Comparison of ENCODE assay signal across 17 cellular contexts in the genomic region with DNA sequence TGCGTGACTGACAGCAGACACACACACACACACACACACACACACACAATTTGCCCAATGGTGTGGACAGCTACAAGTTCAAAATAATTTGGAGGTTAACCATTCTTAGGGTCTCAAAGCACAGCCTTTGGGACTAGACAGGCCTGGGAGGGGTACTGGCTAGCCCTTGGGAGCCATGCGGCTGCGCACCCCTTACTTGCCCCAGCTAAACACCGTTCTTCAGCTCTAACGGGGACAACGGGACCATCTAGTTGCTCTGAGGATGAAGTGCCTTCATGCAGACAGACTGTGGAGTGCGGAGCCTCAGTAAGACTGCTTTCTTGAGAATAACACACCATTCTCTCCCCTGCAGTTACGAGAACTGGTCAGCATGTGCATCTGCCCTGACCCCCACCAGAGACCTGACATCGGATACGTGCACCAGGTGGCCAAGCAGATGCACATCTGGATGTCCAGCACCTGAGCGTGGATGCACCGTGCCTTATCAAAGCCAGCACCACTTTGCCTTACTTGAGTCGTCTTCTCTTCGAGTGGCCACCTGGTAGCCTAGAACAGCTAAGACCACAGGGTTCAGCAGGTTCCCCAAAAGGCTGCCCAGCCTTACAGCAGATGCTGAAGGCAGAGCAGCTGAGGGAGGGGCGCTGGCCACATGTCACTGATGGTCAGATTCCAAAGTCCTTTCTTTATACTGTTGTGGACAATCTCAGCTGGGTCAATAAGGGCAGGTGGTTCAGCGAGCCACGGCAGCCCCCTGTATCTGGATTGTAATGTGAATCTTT.
DNase-seq lines count a peak whose midpoint lies in the region; ATAC-seq and TF ChIP-seq lines count a peak whose summit lies in the region.
"Had no signal": no experiment of that assay in that cellular context is flagged by ENCODE, and none has a peak within 500 bp of the region (broad histone marks: within the 10 kb centered on the region; RNA-seq: fewer than 3 reads in every experiment).

No MANE protein-coding gene starts in this region.

- H3K27me3 Mint-ChIP-seq in activated CD4-positive, alpha-beta T cell treated with anti-CD3 and anti-CD28 coated beads, Interleukin-2, amount 10 ng/mL, durations not matched to agents 7 days and 5 days: no peaks in the 10 kb centered on the region
- H3K27me3 Mint-ChIP-seq: activated CD8-positive, alpha-beta T cell treated with anti-CD3 and anti-CD28 coated beads for 36 hours; naive thymus-derived CD4-positive, alpha-beta T cell had no signal

- no peaks in the 10 kb centered on the region for H3K9me3 ChIP-seq in effector memory CD4-positive, alpha-beta T cell (ENCODE audit: control insufficient read depth, low read length)
- H3K9me3 ChIP-seq: thyroid gland had no signal

- H3K4me1 Mint-ChIP-seq in activated CD4-positive, alpha-beta T cell treated with anti-CD3 and anti-CD28 coated beads, Interleukin-2, amount 10 ng/mL, durations not matched to agents 7 days and 5 days: no peaks in the 10 kb centered on the region

- peaks cover 77% of the 10 kb centered on the region for H3K36me3 ChIP-seq in effector memory CD4-positive, alpha-beta T cell (ENCODE audit: control insufficient read depth, insufficient read depth, low read length)

- no peak overlapping the region for H3K4me3 Mint-ChIP-seq in activated CD4-positive, alpha-beta T cell treated with anti-CD3 and anti-CD28 coated beads, Interleukin-2, amount 10 ng/mL, durations not matched to agents 7 days and 5 days
- H3K4me3 Mint-ChIP-seq: activated CD8-positive, alpha-beta T cell treated with anti-CD3 and anti-CD28 coated beads for 36 hours; naive thymus-derived CD4-positive, alpha-beta T cell had no signal

- TF ChIP-seq CTCF in GM13976 (IDR thresholded peaks at IDR 0.05; ENCODE audit: borderline replicate concordance, control extremely low read depth, extremely low read depth, insufficient read depth, missing control alignments): no peak

- no peak for ATAC-seq in sciatic nerve
- ATAC-seq: activated CD8-positive, alpha-beta T cell treated with anti-CD3 and anti-CD28 coated beads for 36 hours; left ventricle myocardium superior; naive thymus-derived CD4-positive, alpha-beta T cell had no signal

- CTCF ChIA-PET in activated CD4-positive, alpha-beta T cell treated with anti-CD3 and anti-CD28 coated beads, Interleukin-2, amount 10 ng/mL, durations not matched to agents 7 days and 5 days (lab: Charles Lee): no interaction called here

- no peaks in the 10 kb centered on the region for H3K27me3 ChIP-seq in effector memory CD4-positive, alpha-beta T cell (replicated peaks; ENCODE audit: control insufficient read depth, insufficient read depth, low read length, poor library complexity, severe bottlenecking)
- H3K27me3 ChIP-seq: thyroid gland had no signal

- H3K27ac Mint-ChIP-seq in activated CD4-positive, alpha-beta T cell treated with anti-CD3 and anti-CD28 coated beads, Interleukin-2, amount 10 ng/mL, durations not matched to agents 7 days and 5 days: no peak overlapping the region
- H3K27ac Mint-ChIP-seq: activated CD8-positive, alpha-beta T cell treated with anti-CD3 and anti-CD28 coated beads for 36 hours; naive thymus-derived CD4-positive, alpha-beta T cell had no signal

- H3K4me3 ChIP-seq in effector memory CD4-positive, alpha-beta T cell (ENCODE audit: insufficient read depth, low read depth, low read length, poor library complexity, severe bottlenecking): no peak overlapping the region
- H3K4me3 ChIP-seq: thyroid gland had no signal

- in situ Hi-C loops in GM13976 (cut with MboI; ENCODE audit: low sequenced_read_pairs, unreplicated experiment): no loop called here

- no peak overlapping the region for H3K27ac ChIP-seq in effector memory CD4-positive, alpha-beta T cell (ENCODE audit: insufficient read depth, low read length, poor library complexity, severe bottlenecking)
- H3K27ac ChIP-seq: thyroid gland had no signal

- H3K9me3 Mint-ChIP-seq in activated CD4-positive, alpha-beta T cell treated with anti-CD3 and anti-CD28 coated beads, Interleukin-2, amount 10 ng/mL, durations not matched to agents 7 days and 5 days: no peaks in the 10 kb centered on the region
- H3K9me3 Mint-ChIP-seq: activated CD8-positive, alpha-beta T cell treated with anti-CD3 and anti-CD28 coated beads for 36 hours; naive thymus-derived CD4-positive, alpha-beta T cell had no signal

- DNase-seq in GM13976 (ENCODE audit: low spot score) (peak; percentile 13), NCI-H524 treated with DMSO at 0.1 percent for 48 hours (lab: John Stamatoyannopoulos, UW) (peak; percentile 56), left kidney (ENCODE audit: low read depth, low spot score) (peak; percentile 52), sciatic nerve (ENCODE audit: low spot score) (peak; percentile 42)
- no peak for DNase-seq in effector memory CD4-positive, alpha-beta T cell
- no peak for DNase-seq in activated CD4-positive, alpha-beta T cell treated with anti-CD3 and anti-CD28 coated beads, Interleukin-2, amount 50 U/mL, for 1 hour
- DNase-seq in activated CD4-positive, alpha-beta T cell treated with anti-CD3 and anti-CD28 coated beads, Interleukin-2, amount 10 ng/mL, durations not matched to agents 7 days and 5 days: no peak
- DNase-seq: activated CD8-positive, alpha-beta T cell treated with anti-CD3 and anti-CD28 coated beads for 36 hours; AML-193; amygdala; foreskin melanocyte; naive thymus-derived CD4-positive, alpha-beta T cell; NCI-H1092; NCI-H748 treated with DMSO at 0.1 percent for 48 hours; SW 1271; thyroid gland had no signal

- POLR2A ChIA-PET in activated CD4-positive, alpha-beta T cell treated with anti-CD3 and anti-CD28 coated beads, Interleukin-2, amount 10 ng/mL, durations not matched to agents 7 days and 5 days (lab: Charles Lee): no interaction called here

- intact Hi-C loops in sciatic nerve (cut with DNase I): no loop called here

- no peaks in the 10 kb centered on the region for H3K4me1 ChIP-seq in effector memory CD4-positive, alpha-beta T cell (ENCODE audit: control insufficient read depth, insufficient read depth, low read length, poor library complexity, severe bottlenecking)

- H3K36me3 Mint-ChIP-seq in activated CD4-positive, alpha-beta T cell treated with anti-CD3 and anti-CD28 coated beads, Interleukin-2, amount 10 ng/mL, durations not matched to agents 7 days and 5 days (ENCODE audit: low read depth): peaks cover 13% of the 10 kb centered on the region

Comparison
In these comparisons a context has a peak if more than half of its experiments do, and no peak if none do; other contexts are left out.
1. DNase-seq: peak in GM13976 (single experiment), NCI-H524 treated with DMSO at 0.1 percent for 48 hours (single experiment), left kidney (single experiment) and sciatic nerve (single experiment); none in effector memory CD4-positive, alpha-beta T cell (0 of 3), activated CD4-positive, alpha-beta T cell treated with anti-CD3 and anti-CD28 coated beads, Interleukin-2, amount 50 U/mL, for 1 hour (single experiment) and activated CD4-positive, alpha-beta T cell treated with anti-CD3 and anti-CD28 coated beads, Interleukin-2, amount 10 ng/mL, durations not matched to agents 7 days and 5 days (single experiment).